ENCODE assay signal across 8 cellular contexts in the genomic region with DNA sequence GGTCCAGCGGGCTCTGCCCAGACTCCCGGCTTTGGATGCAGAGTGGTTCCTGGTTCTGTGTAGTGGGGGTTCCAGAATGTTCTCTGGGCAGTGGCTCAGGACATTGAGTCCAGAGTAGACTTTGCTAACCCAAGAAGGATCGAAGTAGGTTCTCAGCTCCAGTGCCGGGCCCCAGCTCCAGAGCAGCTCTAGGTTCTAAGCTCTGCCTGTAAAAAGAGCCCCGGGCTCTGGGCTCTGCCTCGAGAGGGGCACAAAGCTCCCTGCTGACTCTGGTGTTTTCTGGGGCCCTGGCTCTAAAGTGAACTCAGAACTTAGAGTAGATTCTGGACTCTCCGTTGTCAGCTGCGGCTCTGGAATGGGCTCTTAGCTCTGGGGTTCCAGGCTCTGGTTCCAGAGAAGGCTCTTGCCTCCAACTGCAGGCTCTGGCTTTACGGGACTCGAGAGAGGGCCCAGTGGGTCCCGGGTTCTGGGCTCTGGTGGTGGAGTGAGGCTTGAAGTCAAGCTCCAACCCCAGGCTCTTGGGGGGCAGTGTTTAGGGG. TPM values are rescaled to one million over a fixed set of nuclear protein-coding genes. Genes with fewer than 3 reads are reported as not detected.
DNase-seq lines count a peak whose midpoint lies in the region; ATAC-seq and TF ChIP-seq lines count a peak whose summit lies in the region.
"Had no signal": no experiment of that assay in that cellular context is flagged by ENCODE, and none has a peak within 500 bp of the region (broad histone marks: within the 10 kb centered on the region; RNA-seq: fewer than 3 reads in every experiment).

No MANE protein-coding gene starts in this region.

- H3K27me3 ChIP-seq in iPS DF 6.9 (ENCODE audit: control insufficient read depth, insufficient read depth, low read length) = no peaks in the 10 kb centered on the region

- H3K9me3 Mint-ChIP-seq in activated B cell treated with CpG ODN at 0.5 μM for 24 hours = no peaks in the 10 kb centered on the region
- no peaks in the 10 kb centered on the region for H3K9me3 Mint-ChIP-seq in stimulated activated memory B cell treated with anti-CD40 and anti-IgM and Interleukin-4, amounts not matched to agents 10 μg/mL and 1 μg/mL and 100 μg/mL, for 72 hours

- no peak overlapping the region for H3K27ac ChIP-seq in iPS DF 6.9 (ENCODE audit: low read length)
- H3K27ac ChIP-seq: epithelial cell of prostate had no signal

- peaks cover 15% of the 10 kb centered on the region for H3K4me1 Mint-ChIP-seq in activated B cell treated with CpG ODN at 0.5 μM for 24 hours
- peaks cover 30% of the 10 kb centered on the region for H3K4me1 Mint-ChIP-seq in stimulated activated memory B cell treated with anti-CD40 and anti-IgM and Interleukin-4, amounts not matched to agents 10 μg/mL and 1 μg/mL and 100 μg/mL, for 72 hours

- intact Hi-C loops in activated B cell treated with CpG ODN at 0.5 μM for 24 hours (cut with micrococcal nuclease) = loop anchor here (1.0 to 5.0 kb wide), 8 partner anchors 9 to 519 kb away; partner anchors contain the start of genes ARPC5L and SCAI

- no CpG with 5 or more reads among the region's 11 CpGs for WGBS in iPS DF 6.9 (ENCODE audit: insufficient coverage, insufficient read length)

- no peaks in the 10 kb centered on the region for H3K27me3 Mint-ChIP-seq in activated B cell treated with CpG ODN at 0.5 μM for 24 hours
- no peaks in the 10 kb centered on the region for H3K27me3 Mint-ChIP-seq in stimulated activated memory B cell treated with anti-CD40 and anti-IgM and Interleukin-4, amounts not matched to agents 10 μg/mL and 1 μg/mL and 100 μg/mL, for 72 hours

- POLR2A ChIA-PET in activated B cell treated with CpG ODN at 0.5 μM for 24 hours (lab: Charles Lee) = interaction anchor here (0.7 to 2.9 kb wide), 5 partner anchors 8 to 388 kb away, joined by 3 to 18 read pairs (median 6); partner anchors contain the start of genes ARPC5L, HSPA5, NR6A1 and RPL35

- H3K27ac Mint-ChIP-seq in activated B cell treated with CpG ODN at 0.5 μM for 24 hours = no peak overlapping the region
- peak overlapping the region; percentile 43 for H3K27ac Mint-ChIP-seq in stimulated activated memory B cell treated with anti-CD40 and anti-IgM and Interleukin-4, amounts not matched to agents 10 μg/mL and 1 μg/mL and 100 μg/mL, for 72 hours

- no peaks in the 10 kb centered on the region for H3K9me3 ChIP-seq in iPS DF 6.9 (ENCODE audit: control insufficient read depth, insufficient read depth, low read length)

- peaks cover 22% of the 10 kb centered on the region for H3K36me3 Mint-ChIP-seq in activated B cell treated with CpG ODN at 0.5 μM for 24 hours (ENCODE audit: low read depth)
- H3K36me3 Mint-ChIP-seq in stimulated activated memory B cell treated with anti-CD40 and anti-IgM and Interleukin-4, amounts not matched to agents 10 μg/mL and 1 μg/mL and 100 μg/mL, for 72 hours = peaks cover 14% of the 10 kb centered on the region

- peaks cover 21% of the 10 kb centered on the region for H3K36me3 ChIP-seq in iPS DF 6.9 (ENCODE audit: control insufficient read depth, insufficient read depth, low read length)

- H3K4me3 ChIP-seq in HFF-Myc (replicated peaks; ENCODE audit: low read depth, low read length) (peak overlapping the region; percentile 46), iPS DF 6.9 (ENCODE audit: low read length) (peak overlapping the region; percentile 71; the same call in 1 of the 2 replicates)

- H3K4me1 ChIP-seq in iPS DF 6.9 (ENCODE audit: control insufficient read depth, insufficient read depth, low read length) = peaks cover 2% of the 10 kb centered on the region; the same call in 1 of the 2 replicates

- peak overlapping the region; percentile 81 for H3K4me3 Mint-ChIP-seq in activated B cell treated with CpG ODN at 0.5 μM for 24 hours
- H3K4me3 Mint-ChIP-seq in stimulated activated memory B cell treated with anti-CD40 and anti-IgM and Interleukin-4, amounts not matched to agents 10 μg/mL and 1 μg/mL and 100 μg/mL, for 72 hours = peak overlapping the region; percentile 70

- no peak for TF ChIP-seq CTCF in HFF-Myc (IDR thresholded peaks at IDR 0.05; ENCODE audit: low read depth, low read length, missing control alignments)
- no peak for TF ChIP-seq CTCF in activated B cell treated with CpG ODN at 0.5 μM for 24 hours (IDR thresholded peaks at IDR 0.05)

- DNase-seq in HFF-Myc (ENCODE audit: extremely low read depth, low read depth) (no peak), activated B cell treated with CpG ODN at 0.5 μM for 24 hours (no peak), iPS DF 6.9 (ENCODE audit: low read depth, low spot score) (no peak), iPS-NIHi7 (ENCODE audit: extremely low spot score) (no peak), NCI-H146 treated with DMSO at 0.1 percent for 48 hours (lab: John Stamatoyannopoulos, UW; ENCODE audit: unreplicated experiment) (no peak), NOMO-1 treated with dmso at 0.1 percent for 144 hours (lab: John Stamatoyannopoulos, UW; ENCODE audit: unreplicated experiment) (no peak)

- ATAC-seq in activated B cell treated with CpG ODN at 0.5 μM for 24 hours (ENCODE audit: low read depth) = no peak
- no peak for ATAC-seq in stimulated activated memory B cell treated with anti-CD40 and anti-IgM and Interleukin-4, amounts not matched to agents 10 μg/mL and 1 μg/mL and 100 μg/mL, for 72 hours

- CTCF ChIA-PET in activated B cell treated with CpG ODN at 0.5 μM for 24 hours (lab: Charles Lee) = interaction anchor here (0.7 to 12.7 kb wide), 13 partner anchors 9 to 290 kb away, joined by 3 to 216 read pairs (median 7); partner anchors contain the start of genes ARPC5L, NR6A1, OLFML2A and RPL35

RNA-seq across cellular contexts. Expression of gene WDR38, which starts 0.4 kb away (rescaled TPM):
- total RNA-seq in activated B cell treated with CpG ODN at 0.5 μM for 24 hours = not detected in 2 replicates

RNA-seq across cellular contexts. Expression of gene RPL35, which starts 8.1 kb away (rescaled TPM):
- total RNA-seq in activated B cell treated with CpG ODN at 0.5 μM for 24 hours = 2,037 and 2,426 TPM in 2 replicates

RNA-seq across cellular contexts. Expression of gene ARPC5L, which starts 8.3 kb away (rescaled TPM):
- 91.5 and 93.1 TPM in 2 replicates for total RNA-seq in activated B cell treated with CpG ODN at 0.5 μM for 24 hours
